ENCODE assay signal across 30 cellular contexts in the genomic region with DNA sequence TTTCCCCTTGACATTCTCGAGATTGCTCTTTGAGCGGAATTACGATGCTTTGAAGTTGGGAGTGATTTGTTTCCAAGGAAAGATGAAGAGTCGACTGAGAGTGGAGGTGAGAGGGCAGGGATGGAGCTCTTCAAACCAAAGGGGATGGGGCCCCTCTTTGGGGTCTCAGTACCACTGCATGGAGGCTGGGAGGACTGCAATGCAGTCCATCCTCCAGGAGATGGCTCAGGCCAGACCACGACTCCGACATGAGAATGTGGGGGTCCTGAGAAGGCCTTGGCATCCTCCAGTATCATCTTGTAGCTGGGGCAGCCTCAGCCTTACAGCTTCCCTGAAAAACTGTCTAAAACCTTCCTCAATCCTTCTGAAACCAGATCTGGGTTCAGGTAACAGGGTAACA. TPM values are rescaled to one million over a fixed set of nuclear protein-coding genes. Genes with fewer than 3 reads are reported as not detected.
DNase-seq lines count a peak whose midpoint lies in the region; ATAC-seq, FAIRE-seq and TF ChIP-seq lines count a peak whose summit lies in the region.
"Had no signal": no experiment of that assay in that cellular context is flagged by ENCODE, and none has a peak within 500 bp of the region (broad histone marks: within the 10 kb centered on the region; RNA-seq: fewer than 3 reads in every experiment).

No MANE protein-coding gene starts in this region.

- H3K4me2 ChIP-seq in H1 (ENCODE audit: insufficient read depth in 1 of 2, low read depth in 2 of 2, low read length in 2 of 2) (no peak overlapping the region), mesendoderm (ENCODE audit: low read length) (no peak overlapping the region)

- H3K18ac ChIP-seq in H1 (ENCODE audit: extremely low read depth, low read length) (no peak overlapping the region), mesendoderm (ENCODE audit: low read length) (no peak overlapping the region)

- TF ChIP-seq CTCF in left ventricle myocardium inferior (IDR thresholded peaks at IDR 0.05; ENCODE audit: borderline replicate concordance), result no peak
- TF ChIP-seq CTCF in H1 (IDR thresholded peaks at IDR 0.05; ENCODE audit: control extremely low read depth in 1 of 3, insufficient read depth in 1 of 3, low read depth in 1 of 3, low read length in 3 of 3), result peak in 2 of 3 experiments; percentile 40 to 56; a peak in 3 of 4 replicates

- no peaks in the 10 kb centered on the region for H4K20me1 ChIP-seq in H1 (replicated peaks in 1 of 2; ENCODE audit: control insufficient read depth in 1 of 2, insufficient read depth in 2 of 2, low read length in 2 of 2)

- H4K8ac ChIP-seq in H1 (ENCODE audit: extremely low read depth, insufficient read depth, low read length) (no peak overlapping the region), mesendoderm (ENCODE audit: low read depth, low read length) (no peak overlapping the region)

- H3K27ac ChIP-seq in left ventricle myocardium inferior (replicated peaks), result peak overlapping the region; percentile 33
- H3K27ac ChIP-seq in H1 (ENCODE audit: low read depth, low read length), result no peak overlapping the region
- no peak overlapping the region for H3K27ac ChIP-seq in mesendoderm (ENCODE audit: low read depth, low read length)
- H3K27ac ChIP-seq: dorsolateral prefrontal cortex, left lung, parathyroid adenoma, Peyer's patch, SJSA1, stomach, tibial nerve had no signal

- intact Hi-C loops in left ventricle myocardium inferior (cut with micrococcal nuclease) (no loop called here), Right ventricle myocardium superior (cut with DNase I) (no loop called here)

- TF ChIP-seq EP300 in H1 (IDR thresholded peaks at IDR 0.05; ENCODE audit: borderline replicate concordance in 1 of 2, low read depth in 2 of 2, low read length in 2 of 2), result no peak

- H3K4me1 ChIP-seq in left ventricle myocardium inferior (peaks cover 66% of the 10 kb centered on the region), H1 (replicated peaks in 1 of 4; ENCODE audit: control insufficient read depth in 3 of 4, insufficient read depth in 4 of 4, low read length in 3 of 4) (peaks cover 2 to 23% (median 5%) of the 10 kb centered on the region in 4 experiments), mesendoderm (ENCODE audit: control insufficient read depth, low read depth, low read length) (peaks cover 4% of the 10 kb centered on the region)

- no peak overlapping the region for H2BK12ac ChIP-seq in H1 (ENCODE audit: low read depth, low read length)

- CTCF ChIA-PET in H1 (lab: Charles Lee; ENCODE audit: partially characterized antibody), result interaction anchor here (0.7 to 5.1 kb wide), 20 partner anchors 8 to 115 kb away, joined by 3 to 36 read pairs (median 4); a partner anchor contains a TSS

- DNase-seq in left ventricle myocardium inferior (no peak), Right ventricle myocardium superior (no peak), H1 (ENCODE audit: low read depth in 1 of 2, low spot score in 2 of 2) (no peak), mesendoderm (peak; percentile 37), SW 1271 (lab: John Stamatoyannopoulos, UW) (no peak)
- DNase-seq in stimulated activated CD4-positive, alpha-beta T cell treated with anti-CD3 and anti-CD28 coated beads, Interleukin-12 subunit alpha, Interleukin-12 subunit beta, amount 100 ng/mL, for 4 hours, result no peak
- DNase-seq: activated CD4-positive, alpha-beta T cell treated with anti-CD3 and anti-CD28 coated beads for 4 hours; activated naive CD4-positive, alpha-beta T cell treated with anti-CD3 and anti-CD28 coated beads, Interleukin-2, amount 10 ng/mL, durations not matched to agents 7 days and 5 days; activated T-cell treated with anti-CD3 and anti-CD28 coated beads, Interleukin-2, amount 50 U/mL, for 4 hours; AML-193; anterior cingulate cortex; CD8-positive, alpha-beta memory T cell; dorsolateral prefrontal cortex; Karpas-422; left lung; NCI-H146; NCI-H524 treated with DMSO at 0.1 percent for 48 hours; nephron progenitor cell; stimulated activated CD8-positive, alpha-beta memory T cell treated with anti-CD3 and anti-CD28 coated beads, Interleukin-4, amount 100 ng/mL, for 48 hours; stomach had no signal

- no peaks in the 10 kb centered on the region for H3K79me1 ChIP-seq in H1 (ENCODE audit: low read depth, low read length)
- H3K79me1 ChIP-seq in mesendoderm (ENCODE audit: low read length), result no peaks in the 10 kb centered on the region

- whole genome bisulfite sequencing in H1 (ENCODE audit: extremely low coverage in 1 of 2, insufficient coverage in 1 of 2, insufficient read length in 1 of 2, insufficient replicate concordance in 2 of 2, low coverage in 1 of 2, low lambda C conversion rate in 2 of 2, missing lambda C conversion rate in 1 of 2), 2 experiments, result 83% methylated on average over 6 of the region's 6 CpGs; no CpG with 5 or more reads in 1 of the 2 experiments
- no CpG with 5 or more reads among the region's 6 CpGs for WGBS in mesendoderm (ENCODE audit: extremely low coverage, insufficient coverage, low lambda C conversion rate)

- no peak overlapping the region for H2AFZ ChIP-seq in H1 (ENCODE audit: low read length)
- H2AFZ ChIP-seq: parathyroid adenoma had no signal

- H3K79me2 ChIP-seq in H1 (ENCODE audit: control insufficient read depth in 1 of 2, insufficient read depth in 2 of 2, low read length in 2 of 2), result no peaks in the 10 kb centered on the region
- H3K79me2 ChIP-seq in mesendoderm (ENCODE audit: control insufficient read depth, insufficient read depth, low read length), result no peaks in the 10 kb centered on the region
- H3K79me2 ChIP-seq: parathyroid adenoma had no signal

- no peak overlapping the region for H2BK20ac ChIP-seq in H1 (ENCODE audit: low read length)

- POLR2A ChIA-PET in H1 (lab: Charles Lee; ENCODE audit: partially characterized antibody), result interaction anchor here (0.7 to 5.3 kb wide), 8 partner anchors 11 to 88 kb away, joined by 3 to 57 read pairs (median 4); a partner anchor contains a TSS

- no peak overlapping the region for H3K14ac ChIP-seq in H1 (ENCODE audit: insufficient read length)

- H3K9me3 ChIP-seq in left ventricle myocardium inferior (replicated peaks) (no peaks in the 10 kb centered on the region), H1 (ENCODE audit: insufficient read depth in 2 of 2, low read depth in 1 of 2, low read length in 1 of 2) (no peaks in the 10 kb centered on the region)
- H3K9me3 ChIP-seq: left lung, Peyer's patch, SJSA1, stomach, tibial nerve had no signal

- H3K36me3 ChIP-seq in left ventricle myocardium inferior, result no peaks in the 10 kb centered on the region
- H3K36me3 ChIP-seq in H1 (ENCODE audit: control insufficient read depth in 2 of 4, insufficient read depth in 4 of 4, low read length in 3 of 4), result no peaks in the 10 kb centered on the region
- no peaks in the 10 kb centered on the region for H3K36me3 ChIP-seq in mesendoderm (ENCODE audit: control insufficient read depth, insufficient read depth, low read length)
- H3K36me3 ChIP-seq: left lung, Peyer's patch, SJSA1, stomach, tibial nerve had no signal

- no peak for ATAC-seq in Right ventricle myocardium superior (ENCODE audit: poor library complexity)
- no peak for ATAC-seq in GM18519 (IDR thresholded peaks at IDR 0.05; ENCODE audit: low FRiP score, unreplicated experiment)
- no peak for ATAC-seq in esophagus mucosa
- ATAC-seq: activated T-cell treated with anti-CD3 and anti-CD28 coated beads, Interleukin-2, amount 50 U/mL, for 4 hours; left lung had no signal

- H3K4ac ChIP-seq in H1 (replicated peaks; ENCODE audit: insufficient read length, low read depth, low read length) (no peak overlapping the region), mesendoderm (ENCODE audit: low read depth, low read length) (no peak overlapping the region)

- no peak overlapping the region for H3K56ac ChIP-seq in H1 (replicated peaks; ENCODE audit: insufficient read length, low read depth, low read length)
- H3K56ac ChIP-seq in mesendoderm (ENCODE audit: low read length), result no peak overlapping the region

- H3K27me3 ChIP-seq in left ventricle myocardium inferior (ENCODE audit: low read depth) (no peaks in the 10 kb centered on the region), H1 (replicated peaks in 1 of 4; ENCODE audit: control insufficient read depth in 3 of 4, extremely low read depth in 1 of 4, insufficient read depth in 3 of 4, low read length in 3 of 4) (no peaks in the 10 kb centered on the region), mesendoderm (ENCODE audit: insufficient read depth, low read length, poor library complexity) (no peaks in the 10 kb centered on the region)
- H3K27me3 ChIP-seq: dorsolateral prefrontal cortex, left lung, Peyer's patch, SJSA1, stomach, tibial nerve had no signal

- H4K5ac ChIP-seq in H1 (ENCODE audit: insufficient read length, low read depth, low read length) (no peak overlapping the region), mesendoderm (ENCODE audit: low read length) (no peak overlapping the region)

- no peak overlapping the region for H4K91ac ChIP-seq in H1 (replicated peaks; ENCODE audit: insufficient read length, low read length)

- H2AK5ac ChIP-seq in H1 (ENCODE audit: low read depth, low read length) (no peak overlapping the region), mesendoderm (ENCODE audit: low read length) (no peak overlapping the region)

- peaks cover 10% of the 10 kb centered on the region; the same call in 1 of the 2 replicates for H3K23me2 ChIP-seq in H1 (ENCODE audit: low read depth, low read length)

- H3K4me3 ChIP-seq in left ventricle myocardium inferior (no peak overlapping the region), H1 (ENCODE audit: extremely low read depth in 1 of 4, insufficient read depth in 2 of 4, low read depth in 3 of 4, low read length in 4 of 4) (no peak overlapping the region), mesendoderm (ENCODE audit: low read length) (no peak overlapping the region)
- H3K4me3 ChIP-seq: dorsolateral prefrontal cortex, left lung, Peyer's patch, SJSA1, stomach, tibial nerve had no signal

- H3K9ac ChIP-seq in H1 (replicated peaks in 1 of 4; ENCODE audit: extremely low read depth in 1 of 4, low read depth in 3 of 4, low read length in 3 of 4) (no peak overlapping the region), mesendoderm (ENCODE audit: low read length) (no peak overlapping the region)
- H3K9ac ChIP-seq: parathyroid adenoma had no signal

- H3K23ac ChIP-seq in H1 (ENCODE audit: insufficient read length) (no peak overlapping the region), mesendoderm (ENCODE audit: low read length) (no peak overlapping the region)

- TF ChIP-seq POLR2A in H1 (IDR thresholded peaks at IDR 0.05; ENCODE audit: control extremely low read depth in 1 of 2, low read depth in 2 of 2, low read length in 2 of 2), result no peak

- peak overlapping the region; percentile 13; the same call in 1 of the 2 replicates for H2BK5ac ChIP-seq in H1 (ENCODE audit: low read depth, low read length)
- H2BK5ac ChIP-seq in mesendoderm (ENCODE audit: low read length), result no peak overlapping the region

- no peak for FAIRE-seq in H1 (lab: Jason Lieb, UNC)
- FAIRE-seq: A204.1, endothelial cell of umbilical vein, G401.6, H54 had no signal

- no peak overlapping the region for H2BK120ac ChIP-seq in H1 (replicated peaks; ENCODE audit: low read depth, low read length)
- no peak overlapping the region for H2BK120ac ChIP-seq in mesendoderm (ENCODE audit: low read depth, low read length)

- TF ChIP-seq RAD21 in H1 (IDR thresholded peaks at IDR 0.05 in 1 of 2, conservative IDR thresholded peaks at IDR 0.05 in 1 of 2; ENCODE audit: low read depth in 2 of 2, low read length in 2 of 2), result peak; percentile 48 to 67

- H2BK15ac ChIP-seq in H1 (ENCODE audit: low read length) (no peak overlapping the region), mesendoderm (replicated peaks; ENCODE audit: low read depth) (no peak overlapping the region)

RNA-seq across cellular contexts. Expression of a gene that starts 51.1 kb away (rescaled TPM):
- 39.6 TPM for total RNA-seq in left ventricle myocardium inferior
- total RNA-seq in Right ventricle myocardium superior, result 43.1 TPM
- 54.3 and 56.3 TPM in 2 replicates for total RNA-seq in H1 (2021; fragmentation: NEBNext Ultra II Directional; extraction: Animal tissue kit (Norgen Biotek cat#: 25700))
- polyA plus RNA-seq in H1 (2011; rRNA removed), result 31.2 and 40.0 TPM in 2 replicates
- 44.5 TPM for polyA plus RNA-seq in H1 (2011; cell fraction: cytosol; rRNA removed)
- polyA plus RNA-seq in H1 (2011; cell fraction: nucleus; rRNA removed), result 9.6 TPM
- 34.7 to 41.9 TPM (median 39.4 TPM) in 4 replicates for polyA plus RNA-seq in H1 (2012, experiment 1 of 2)
- 59.9 TPM for polyA plus RNA-seq in H1 (2012, experiment 2 of 2)
- polyA plus RNA-seq in H1 (2013, experiment 1 of 2), result 50.3 TPM
- polyA plus RNA-seq in H1 (2013, experiment 2 of 2), result 51.4 TPM
- 10.6 and 11.7 TPM in 2 replicates for polyA minus RNA-seq in H1 (2011; rRNA and poly(A)+ RNA removed)
- 16.8 TPM for polyA minus RNA-seq in H1 (2011; cell fraction: cytosol; rRNA and poly(A)+ RNA removed)
- 16.6 TPM for polyA minus RNA-seq in H1 (2011; cell fraction: nucleus; rRNA and poly(A)+ RNA removed)
- polyA plus RNA-seq in mesendoderm (2013, experiment 1 of 2), result 57.0 TPM
- 58.8 TPM for polyA plus RNA-seq in mesendoderm (2013, experiment 2 of 2)
- total RNA-seq in esophagus mucosa, result 19.4 TPM
